8 cellular contexts compared by ENCODE assay signal in the genomic region with DNA sequence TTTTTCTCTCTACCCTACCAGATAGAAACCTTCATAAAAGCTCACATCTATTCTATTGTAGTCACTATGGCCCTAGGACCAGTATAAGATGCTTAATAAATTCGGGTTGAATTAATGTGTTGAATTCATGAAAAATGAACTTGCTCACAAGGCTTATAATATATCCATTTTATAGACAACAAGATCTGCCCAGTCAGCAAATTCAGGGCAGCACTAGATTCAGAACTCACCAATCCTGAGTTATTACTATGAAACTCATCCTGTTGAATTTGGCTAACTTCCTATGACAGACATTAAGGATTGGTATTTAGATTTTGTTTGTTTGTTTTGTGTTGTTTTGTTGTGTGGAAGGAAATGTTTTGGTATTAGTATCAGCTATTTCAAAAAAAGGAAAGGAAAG.
"Had no signal": no experiment of that assay in that cellular context is flagged by ENCODE, and none has a peak within 500 bp of the region (broad histone marks: within the 10 kb centered on the region; RNA-seq: fewer than 3 reads in every experiment).

No MANE protein-coding gene starts in this region.

- DNase-seq: H7, HFFc6, KG1 had no signal

- H3K9me3 Mint-ChIP-seq: GM23338 had no signal

- H3K36me3 ChIP-seq: HAP-1 had no signal

- H3K9me3 ChIP-seq: HAP-1 had no signal

- H3K36me3 Mint-ChIP-seq: IgD-negative memory B cell had no signal

- H3K27ac ChIP-seq: HL-60 had no signal

- H3K4me3 Mint-ChIP-seq: GM23338, HFFc6, IgD-negative memory B cell had no signal

- H3K4me1 Mint-ChIP-seq: GM23338, IgD-negative memory B cell had no signal

- ATAC-seq: GM23338, HCT116 had no signal

- H2AFZ ChIP-seq: GM23338 had no signal

- H3K27ac Mint-ChIP-seq: GM23338, HFFc6, IgD-negative memory B cell had no signal

- H3K4me3 ChIP-seq: GM23338, HAP-1 had no signal

- H3K4me2 ChIP-seq: GM23338 had no signal
